In the genomic region with DNA sequence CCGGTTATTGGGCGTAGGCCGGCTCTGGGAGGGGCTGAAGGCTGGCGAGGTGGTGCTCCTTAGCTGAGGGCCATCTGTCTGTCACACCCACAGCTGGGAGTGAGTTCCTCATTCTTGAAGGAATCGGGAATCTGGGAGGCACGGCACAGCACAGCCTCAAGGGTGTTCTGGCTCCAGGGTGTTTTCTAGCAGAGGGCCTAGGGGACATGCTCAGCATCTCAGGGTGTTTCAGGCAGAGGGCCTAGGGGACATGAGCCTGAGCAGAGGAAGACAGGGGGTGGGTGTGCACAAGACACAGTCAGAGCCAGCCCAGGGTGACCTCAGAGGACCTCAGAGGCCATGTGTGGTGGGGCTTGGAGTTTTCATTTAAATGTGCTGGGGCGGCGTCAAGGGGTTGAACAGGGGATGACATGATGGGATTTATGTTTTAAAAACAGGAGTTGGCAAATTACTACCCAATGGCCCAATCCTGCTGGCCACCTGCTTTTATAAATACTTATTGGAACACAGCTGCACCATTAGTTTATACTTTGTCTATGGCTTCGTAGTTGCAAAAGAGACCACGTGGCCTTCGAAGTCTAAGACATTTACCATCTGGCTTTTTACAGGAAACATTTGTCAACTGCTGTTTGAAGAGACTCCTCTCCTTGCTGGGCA, we compare ENCODE assay signal across 10 cellular contexts.
DNase-seq lines count a peak whose midpoint lies in the region; ATAC-seq, FAIRE-seq and TF ChIP-seq lines count a peak whose summit lies in the region.
"Had no signal": no experiment of that assay in that cellular context is flagged by ENCODE, and none has a peak within 500 bp of the region (broad histone marks: within the 10 kb centered on the region; RNA-seq: fewer than 3 reads in every experiment).

No MANE protein-coding gene starts in this region.

- peak overlapping the region; percentile 88 for H3K27ac Mint-ChIP-seq in HFFc6

- POLR2A ChIA-PET in endothelial cell of umbilical vein (lab: Charles Lee) = no interaction called here

- no peaks in the 10 kb centered on the region for H3K9me3 ChIP-seq in endothelial cell of umbilical vein (replicated peaks; ENCODE audit: control insufficient read depth, insufficient read depth, low read length)

- H3K9me3 Mint-ChIP-seq in HFFc6 = no peaks in the 10 kb centered on the region
- H3K9me3 Mint-ChIP-seq: IgD-negative memory B cell had no signal

- no peak for TF ChIP-seq POLR2A in endothelial cell of umbilical vein (IDR thresholded peaks at IDR 0.05; ENCODE audit: low read depth, low read length)

- H3K36me3 Mint-ChIP-seq in HFFc6 (ENCODE audit: low read depth) = peaks cover 10% of the 10 kb centered on the region

- no peaks in the 10 kb centered on the region for H3K79me2 ChIP-seq in endothelial cell of umbilical vein (ENCODE audit: control insufficient read depth, insufficient read depth, low read length)

- no peak overlapping the region for H3K4me2 ChIP-seq in endothelial cell of umbilical vein (ENCODE audit: insufficient read depth, low read length)

- peak; percentile 19 for DNase-seq in AG08395 (ENCODE audit: low spot score)
- DNase-seq in HFFc6 = no peak
- no peak for DNase-seq in endothelial cell of umbilical vein (ENCODE audit: low read depth, low spot score)
- DNase-seq in myocyte (ENCODE audit: low read depth) = peak; percentile 48
- DNase-seq in GM13977 (ENCODE audit: low spot score) = no peak
- no peak for DNase-seq in activated gamma-delta T cell treated with Interleukin-2 at 50 U/mL for 16 hours
- DNase-seq: DMS79 treated with DMSO at 0.1 percent for 48 hours had no signal

- H3K4me3 ChIP-seq in endothelial cell of umbilical vein (replicated peaks in 1 of 3; ENCODE audit: insufficient read depth in 1 of 3, low read depth in 1 of 3, low read length in 3 of 3) = no peak overlapping the region

- peaks cover 68% of the 10 kb centered on the region for H3K4me1 Mint-ChIP-seq in HFFc6 (ENCODE audit: low read depth)

- 0 out of 2 replicates have a peak, but pooled peaks cover 2% of the 10 kb centered on the region for H3K27me3 Mint-ChIP-seq in HFFc6 (ENCODE audit: insufficient read depth)
- H3K27me3 Mint-ChIP-seq: IgD-negative memory B cell had no signal

- no peaks in the 10 kb centered on the region for H3K9me1 ChIP-seq in endothelial cell of umbilical vein (replicated peaks; ENCODE audit: control insufficient read depth, extremely low read depth, insufficient read depth, low read length)

- H3K4me3 Mint-ChIP-seq in HFFc6 = no peak overlapping the region

- no TSS peak for BruUV-seq in endothelial cell of umbilical vein (replicated peaks; lab: Mats Ljungman, UMichigan)

- no peaks in the 10 kb centered on the region for H3K27me3 ChIP-seq in endothelial cell of umbilical vein (ENCODE audit: control insufficient read depth in 2 of 2, insufficient read depth in 2 of 2, low read length in 2 of 2)

- peak; percentile 12 for FAIRE-seq in endothelial cell of umbilical vein (lab: Jason Lieb, UNC)

- H3K36me3 ChIP-seq in endothelial cell of umbilical vein (ENCODE audit: control insufficient read depth in 2 of 2, extremely low read depth in 1 of 2, insufficient read depth in 2 of 2, low read length in 2 of 2) = no peaks in the 10 kb centered on the region

- intact Hi-C loops in endothelial cell of umbilical vein (cut with micrococcal nuclease) = loop anchor here (2.0 kb wide), 1 partner anchor 28 kb away; no protein-coding TSS in a partner anchor

- no peak for TF ChIP-seq CTCF in HFFc6 (IDR thresholded peaks at IDR 0.05)
- no peak for TF ChIP-seq CTCF in endothelial cell of umbilical vein (IDR thresholded peaks at IDR 0.05; ENCODE audit: extremely low read depth in 1 of 2, insufficient read depth in 1 of 2, low read depth in 1 of 2, low read length in 2 of 2)
- no peak for TF ChIP-seq CTCF in GM13977 (IDR thresholded peaks at IDR 0.05; ENCODE audit: extremely low read depth, insufficient read depth, missing control alignments)

- peak overlapping the region; percentile 83 for H3K27ac ChIP-seq in endothelial cell of umbilical vein (ENCODE audit: insufficient read depth, low read depth, low read length)

- dilution Hi-C loops in endothelial cell of umbilical vein (cut with MboI; ENCODE audit: extremely low pct_ligation_motif_present, low sequenced_read_pairs) = no loop called here

- no peaks in the 10 kb centered on the region for H4K20me1 ChIP-seq in endothelial cell of umbilical vein (replicated peaks; ENCODE audit: control insufficient read depth, extremely low read depth, insufficient read depth, low read length)

- CTCF ChIA-PET in endothelial cell of umbilical vein (lab: Charles Lee) = interaction anchor here (1.3 to 2.2 kb wide), 4 partner anchors 11 to 307 kb away, joined by 3 to 23 read pairs (median 12); no protein-coding TSS in a partner anchor

- no peak overlapping the region for H2AFZ ChIP-seq in endothelial cell of umbilical vein (ENCODE audit: low read depth, low read length)

- H3K4me1 ChIP-seq in endothelial cell of umbilical vein (ENCODE audit: control insufficient read depth, extremely low read depth, insufficient read depth, low read length) = peaks cover 18% of the 10 kb centered on the region

- no peak overlapping the region for H3K9ac ChIP-seq in endothelial cell of umbilical vein (replicated peaks; ENCODE audit: extremely low read depth, insufficient read depth, low read length)

- in situ Hi-C loops in GM13977 (cut with MboI; ENCODE audit: low pct_unique_long_range_greater_than_20kb, low sequenced_read_pairs, unreplicated experiment) = loop anchor here (25.0 kb wide), 1 partner anchor 393 kb away; no protein-coding TSS in a partner anchor

- no peak for ATAC-seq in GM21381 (IDR thresholded peaks at IDR 0.05; ENCODE audit: unreplicated experiment)
- no peak for ATAC-seq in GM21737 (IDR thresholded peaks at IDR 0.05; ENCODE audit: unreplicated experiment)

TF ChIP-seq in endothelial cell of umbilical vein, 7 proteins besides CTCF, POLR2A, EP300 and RAD21:
- TF ChIP-seq MYC (IDR thresholded peaks at IDR 0.05; ENCODE audit: low read depth, low read length) = no peak
- TF ChIP-seq FOS (IDR thresholded peaks at IDR 0.05; ENCODE audit: borderline replicate concordance, insufficient read depth, low read length) = no peak
- no peak for TF ChIP-seq POLR2AphosphoS5 (IDR thresholded peaks at IDR 0.05; ENCODE audit: insufficient read depth, low read depth, low read length)
- TF ChIP-seq EZH2 (IDR thresholded peaks at IDR 0.05; ENCODE audit: borderline replicate concordance, low read depth, low read length, severe bottlenecking) = no peak
- no peak for TF ChIP-seq JUN (IDR thresholded peaks at IDR 0.05; ENCODE audit: borderline replicate concordance, insufficient read depth, insufficient read length, low read depth)
- TF ChIP-seq, protein P1, sequence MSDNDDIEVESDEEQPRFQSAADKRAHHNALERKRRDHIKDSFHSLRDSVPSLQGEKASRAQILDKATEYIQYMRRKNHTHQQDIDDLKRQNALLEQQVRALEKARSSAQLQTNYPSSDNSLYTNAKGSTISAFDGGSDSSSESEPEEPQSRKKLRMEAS (IDR thresholded peaks at IDR 0.05; ENCODE audit: insufficient read depth, insufficient read length) = no peak
- TF ChIP-seq GATA2 (IDR thresholded peaks at IDR 0.05; ENCODE audit: insufficient read depth, insufficient read length, low read depth, low read length) = no peak

Comparison
In these comparisons a context has a peak if more than half of its experiments do, and no peak if none do; other contexts are left out.
1. DNase-seq: peak in AG08395 (single experiment) and myocyte (single experiment); none in HFFc6 (single experiment), endothelial cell of umbilical vein (single experiment), GM13977 (single experiment) and activated gamma-delta T cell treated with Interleukin-2 at 50 U/mL for 16 hours (single experiment).